Comparison of ENCODE assay signal across 8 cellular contexts in genomic region chr13:50910483-50910805, GRCh38. TPM values are rescaled to one million over a fixed set of nuclear protein-coding genes. Genes with fewer than 3 reads are reported as not detected.
DNase-seq lines count a peak whose midpoint lies in the region; ATAC-seq and TF ChIP-seq lines count a peak whose summit lies in the region.

No MANE protein-coding gene starts in this region.

- H3K27ac Mint-ChIP-seq in activated CD8-positive, alpha-beta T cell treated with anti-CD3 and anti-CD28 coated beads, Interleukin-2, amount 10 ng/mL, durations not matched to agents 7 days and 5 days: peak overlapping the region; percentile 96
- H3K27ac Mint-ChIP-seq in glutamatergic neuron (ENCODE audit: unreplicated experiment): peak overlapping the region; percentile 64

- peaks cover 33% of the 10 kb centered on the region for H3K4me1 ChIP-seq in osteoblast (ENCODE audit: insufficient read depth, low read length)

- no peaks in the 10 kb centered on the region for H3K9me3 Mint-ChIP-seq in activated CD8-positive, alpha-beta T cell treated with anti-CD3 and anti-CD28 coated beads, Interleukin-2, amount 10 ng/mL, durations not matched to agents 7 days and 5 days (ENCODE audit: insufficient read depth)
- no peaks in the 10 kb centered on the region for H3K9me3 Mint-ChIP-seq in glutamatergic neuron (ENCODE audit: unreplicated experiment)

- no peak for DNase-seq in Right ventricle myocardium inferior (ENCODE audit: missing footprints)
- DNase-seq in cardiac septum (ENCODE audit: low spot score): no peak
- DNase-seq in LNCaP clone FGC (ENCODE audit: low read depth): no peak
- no peak for DNase-seq in activated CD8-positive, alpha-beta T cell treated with anti-CD3 and anti-CD28 coated beads, Interleukin-2, amount 10 ng/mL, durations not matched to agents 7 days and 5 days
- peak; percentile 50 for DNase-seq in glutamatergic neuron
- DNase-seq in osteoblast (ENCODE audit: insufficient read length, low spot score, missing footprints): peak; percentile 79
- DNase-seq in GM19238 (ENCODE audit: insufficient read length, low spot score): no peak

- TF ChIP-seq CTCF in LNCaP clone FGC (IDR thresholded peaks at IDR 0.05; ENCODE audit: control insufficient read depth, extremely low read depth, insufficient read depth): no peak
- no peak for TF ChIP-seq CTCF in glutamatergic neuron (IDR thresholded peaks at IDR 0.05; ENCODE audit: partially characterized antibody, unreplicated experiment)
- no peak for TF ChIP-seq CTCF in osteoblast (IDR thresholded peaks at IDR 0.05; ENCODE audit: extremely low read depth, low read depth, low read length)

- POLR2A ChIA-PET in activated CD8-positive, alpha-beta T cell treated with anti-CD3 and anti-CD28 coated beads, Interleukin-2, amount 10 ng/mL, durations not matched to agents 7 days and 5 days (lab: Charles Lee): interaction anchor here (1.0 to 4.1 kb wide), 6 partner anchors 17 to 829 kb away, joined by 3 to 100 read pairs (median 12); no protein-coding TSS in a partner anchor

- no peaks in the 10 kb centered on the region for H3K36me3 ChIP-seq in osteoblast (ENCODE audit: insufficient read depth, low read length)

- H3K27me3 ChIP-seq in osteoblast (ENCODE audit: insufficient read depth, low read length): no peaks in the 10 kb centered on the region

- H3K9me3 ChIP-seq in osteoblast (ENCODE audit: low read depth, low read length): no peaks in the 10 kb centered on the region

- H3K4me3 Mint-ChIP-seq in activated CD8-positive, alpha-beta T cell treated with anti-CD3 and anti-CD28 coated beads, Interleukin-2, amount 10 ng/mL, durations not matched to agents 7 days and 5 days: peak overlapping the region; percentile 91
- H3K4me3 Mint-ChIP-seq in glutamatergic neuron (ENCODE audit: unreplicated experiment): peak overlapping the region; percentile 69

- ATAC-seq in Right ventricle myocardium inferior: peak; percentile 40
- no peak for ATAC-seq in activated CD8-positive, alpha-beta T cell treated with anti-CD3 and anti-CD28 coated beads, Interleukin-2, amount 10 ng/mL, durations not matched to agents 7 days and 5 days
- ATAC-seq in HG03135 (IDR thresholded peaks at IDR 0.05; ENCODE audit: unreplicated experiment): no peak

- intact Hi-C loops in Right ventricle myocardium inferior (cut with DNase I) (loop anchor here (2.0 to 10.0 kb wide), 5 partner anchors 108 to 974 kb away; partner anchors contain the start of gene SPRYD7), cardiac septum (cut with DNase I) (loop anchor here (5.0 kb wide), 4 partner anchors 108 to 933 kb away; no protein-coding TSS in a partner anchor)

- H3K79me2 ChIP-seq in osteoblast (ENCODE audit: insufficient read depth, low read length): peaks cover 46% of the 10 kb centered on the region

- H3K4me2 ChIP-seq in osteoblast (ENCODE audit: insufficient read depth, low read length): peak overlapping the region; percentile 85

- no peaks in the 10 kb centered on the region for H3K27me3 Mint-ChIP-seq in activated CD8-positive, alpha-beta T cell treated with anti-CD3 and anti-CD28 coated beads, Interleukin-2, amount 10 ng/mL, durations not matched to agents 7 days and 5 days (ENCODE audit: low read depth)
- no peaks in the 10 kb centered on the region for H3K27me3 Mint-ChIP-seq in glutamatergic neuron (ENCODE audit: unreplicated experiment)

- H3K4me1 Mint-ChIP-seq in activated CD8-positive, alpha-beta T cell treated with anti-CD3 and anti-CD28 coated beads, Interleukin-2, amount 10 ng/mL, durations not matched to agents 7 days and 5 days (ENCODE audit: low read depth): peaks cover 56% of the 10 kb centered on the region
- peaks cover 4% of the 10 kb centered on the region for H3K4me1 Mint-ChIP-seq in glutamatergic neuron (ENCODE audit: low read depth, unreplicated experiment)

- H3K36me3 Mint-ChIP-seq in activated CD8-positive, alpha-beta T cell treated with anti-CD3 and anti-CD28 coated beads, Interleukin-2, amount 10 ng/mL, durations not matched to agents 7 days and 5 days (ENCODE audit: low read depth): peaks cover 23% of the 10 kb centered on the region
- no peaks in the 10 kb centered on the region for H3K36me3 Mint-ChIP-seq in glutamatergic neuron (ENCODE audit: unreplicated experiment)

- CTCF ChIA-PET in activated CD8-positive, alpha-beta T cell treated with anti-CD3 and anti-CD28 coated beads, Interleukin-2, amount 10 ng/mL, durations not matched to agents 7 days and 5 days (lab: Charles Lee): interaction anchor here (2.0 to 3.2 kb wide), 4 partner anchors 17 to 785 kb away, joined by 22 to 91 read pairs (median 38); no protein-coding TSS in a partner anchor

- peak overlapping the region; percentile 88 for H3K27ac ChIP-seq in osteoblast (ENCODE audit: low read depth, low read length)

- H4K20me1 ChIP-seq in osteoblast (ENCODE audit: insufficient read depth, low read length): peaks cover 2% of the 10 kb centered on the region

- H2AFZ ChIP-seq in osteoblast (ENCODE audit: low read length): peak overlapping the region; percentile 95

- H3K4me3 ChIP-seq in LNCaP clone FGC (ENCODE audit: low read depth, low read length) (peak overlapping the region; percentile 60), osteoblast (ENCODE audit: insufficient read depth, low read length) (peak overlapping the region; percentile 86)

RNA-seq across cellular contexts. Expression of gene RNASEH2B, which starts 0.9 kb away (rescaled TPM):
- total RNA-seq in Right ventricle myocardium inferior (46.4 TPM), cardiac septum (37.2 TPM), glutamatergic neuron (ENCODE audit: unreplicated experiment) (10.4 TPM), osteoblast (47.4 and 66.9 TPM in 2 replicates)
- 100 to 1,000 TPM; 105 to 107 TPM for total RNA-seq in activated CD8-positive, alpha-beta T cell treated with anti-CD3 and anti-CD28 coated beads, Interleukin-2, amount 10 ng/mL, durations not matched to agents 7 days and 5 days

Comparison
In these comparisons a context has a peak if more than half of its experiments do, and no peak if none do; other contexts are left out.
1. DNase-seq: peak in glutamatergic neuron (single experiment) and osteoblast (single experiment); none in Right ventricle myocardium inferior (single experiment), cardiac septum (single experiment), LNCaP clone FGC (single experiment), activated CD8-positive, alpha-beta T cell treated with anti-CD3 and anti-CD28 coated beads, Interleukin-2, amount 10 ng/mL, durations not matched to agents 7 days and 5 days (single experiment) and GM19238 (single experiment).